ENCODE assay signal across 25 cellular contexts in the genomic region with DNA sequence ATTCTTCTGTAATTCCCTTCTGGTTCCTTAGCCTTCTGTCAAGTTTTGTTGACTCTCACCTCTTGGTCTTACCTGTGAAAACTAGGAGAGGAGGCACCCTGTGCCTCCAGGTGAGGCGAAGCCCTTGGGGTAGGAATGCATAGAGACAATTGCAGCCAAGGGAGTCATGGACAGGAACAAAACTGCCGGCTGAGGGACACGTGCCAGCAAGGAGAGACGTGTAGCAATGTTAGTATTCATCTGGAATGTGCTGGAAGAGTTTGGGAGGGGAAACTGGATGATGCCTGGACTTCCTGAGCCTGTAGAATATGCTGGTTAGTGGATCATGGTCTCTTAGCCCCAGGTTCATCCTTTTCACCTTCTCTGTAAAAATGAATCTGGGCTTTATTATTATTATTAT. TPM values are rescaled to one million over a fixed set of nuclear protein-coding genes. Genes with fewer than 3 reads are reported as not detected.
DNase-seq lines count a peak whose midpoint lies in the region; ATAC-seq, FAIRE-seq and TF ChIP-seq lines count a peak whose summit lies in the region.
"Had no signal": no experiment of that assay in that cellular context is flagged by ENCODE, and none has a peak within 500 bp of the region (broad histone marks: within the 10 kb centered on the region; RNA-seq: fewer than 3 reads in every experiment).

No MANE protein-coding gene starts in this region.

- H3K4me1 ChIP-seq in mammary epithelial cell (ENCODE audit: insufficient read depth, low read length) (peaks cover 5% of the 10 kb centered on the region), keratinocyte (ENCODE audit: control insufficient read depth, extremely low read depth, insufficient read depth, low read length) (peaks cover 7% of the 10 kb centered on the region)
- H3K4me1 ChIP-seq: Caco-2 had no signal

- TF ChIP-seq CTCF in mammary epithelial cell (conservative IDR thresholded peaks at IDR 0.05 in 1 of 2, IDR thresholded peaks at IDR 0.05 in 1 of 2; ENCODE audit: extremely low read depth in 1 of 2, insufficient read depth in 1 of 2, low read depth in 1 of 2, low read length in 2 of 2) (no peak), keratinocyte (optimal IDR thresholded peaks at IDR 0.05 in 1 of 3, IDR thresholded peaks at IDR 0.05 in 1 of 3, conservative IDR thresholded peaks at IDR 0.05 in 1 of 3; ENCODE audit: extremely low read depth in 1 of 3, insufficient read depth in 2 of 3, low read length in 3 of 3) (no peak)

- intact Hi-C loops in mammary epithelial cell (cut with micrococcal nuclease): loop anchor here (1.0 kb wide), 1 partner anchor 63 kb away; no protein-coding TSS in a partner anchor

- no peak overlapping the region for H3K9ac ChIP-seq in mammary epithelial cell (ENCODE audit: insufficient read depth, low read length)
- no peak overlapping the region for H3K9ac ChIP-seq in keratinocyte (ENCODE audit: control insufficient read depth, extremely low read depth, insufficient read depth, low read length)
- H3K9ac ChIP-seq: BLaER1 treated with 17β-estradiol and CSF1 and Interleukin-3, amounts not matched to agents 10 nM and 100 nM had no signal

- no peak overlapping the region for H3K4me3 ChIP-seq in mammary epithelial cell (replicated peaks in 1 of 3; ENCODE audit: insufficient read depth in 1 of 3, low read depth in 2 of 3, low read length in 3 of 3)
- no peak overlapping the region for H3K4me3 ChIP-seq in keratinocyte (ENCODE audit: control insufficient read depth in 2 of 3, extremely low read depth in 1 of 3, insufficient read depth in 2 of 3, low read depth in 1 of 3, low read length in 3 of 3)
- H3K4me3 ChIP-seq: A549; BLaER1 treated with 17β-estradiol and CSF1 and Interleukin-3, amounts not matched to agents 10 nM and 100 nM had no signal

- dilution Hi-C loops in mammary epithelial cell (cut with HindIII; ENCODE audit: low sequenced_read_pairs) (loop anchor here (5.0 kb wide), 1 partner anchor 41 kb away; no protein-coding TSS in a partner anchor), keratinocyte (cut with MboI; ENCODE audit: extremely low pct_ligation_motif_present, low sequenced_read_pairs) (no loop called here)

- no peak overlapping the region for H3K4me2 ChIP-seq in mammary epithelial cell (ENCODE audit: insufficient read depth, low read depth, low read length)
- H3K4me2 ChIP-seq in keratinocyte (ENCODE audit: control insufficient read depth, extremely low read depth, insufficient read depth, low read depth, low read length): no peak overlapping the region
- H3K4me2 ChIP-seq: A549; BLaER1 treated with 17β-estradiol and CSF1 and Interleukin-3, amounts not matched to agents 10 nM and 100 nM had no signal

- H3K79me2 ChIP-seq in mammary epithelial cell (ENCODE audit: insufficient read depth, low read length): no peaks in the 10 kb centered on the region
- no peaks in the 10 kb centered on the region for H3K79me2 ChIP-seq in keratinocyte (ENCODE audit: control insufficient read depth, insufficient read depth, low read length)

- in situ Hi-C loops in mammary epithelial cell (cut with MboI; ENCODE audit: low sequenced_read_pairs in 2 of 2): no loop called here

- H4K20me1 ChIP-seq in mammary epithelial cell (ENCODE audit: insufficient read depth, low read length) (no peaks in the 10 kb centered on the region), keratinocyte (ENCODE audit: control insufficient read depth, extremely low read depth, insufficient read depth, low read length) (no peaks in the 10 kb centered on the region)
- H4K20me1 ChIP-seq: BLaER1 treated with 17β-estradiol and CSF1 and Interleukin-3, amounts not matched to agents 10 nM and 100 nM had no signal

- H3K9me1 ChIP-seq in keratinocyte (ENCODE audit: control insufficient read depth, extremely low read depth, insufficient read depth, low read length): no peaks in the 10 kb centered on the region

- H2AFZ ChIP-seq in mammary epithelial cell (ENCODE audit: low read depth, low read length) (no peak overlapping the region), keratinocyte (ENCODE audit: control insufficient read depth, low read length) (no peak overlapping the region)

- peaks cover 3% of the 10 kb centered on the region for H3K27me3 ChIP-seq in mammary epithelial cell (ENCODE audit: insufficient read depth, low read length)
- peaks cover 7% of the 10 kb centered on the region for H3K27me3 ChIP-seq in keratinocyte (ENCODE audit: control insufficient read depth, extremely low read depth, insufficient read depth, low read length)

- H3K36me3 ChIP-seq in mammary epithelial cell (ENCODE audit: insufficient read depth, low read length) (no peaks in the 10 kb centered on the region), keratinocyte (ENCODE audit: control insufficient read depth in 2 of 2, extremely low read depth in 1 of 2, insufficient read depth in 2 of 2, low read length in 2 of 2) (no peaks in the 10 kb centered on the region)
- H3K36me3 ChIP-seq: BLaER1 treated with 17β-estradiol and CSF1 and Interleukin-3, amounts not matched to agents 10 nM and 100 nM had no signal

- WGBS in mammary epithelial cell (ENCODE audit: low coverage, missing lambda C conversion rate): 0% methylated on average over 4 of the region's 4 CpGs

- H3K27ac ChIP-seq in mammary epithelial cell (ENCODE audit: insufficient read depth, low read depth, low read length) (no peak overlapping the region), keratinocyte (ENCODE audit: control insufficient read depth, insufficient read depth, low read length) (no peak overlapping the region)
- H3K27ac ChIP-seq: A549; BLaER1 treated with 17β-estradiol and CSF1 and Interleukin-3, amounts not matched to agents 10 nM and 100 nM had no signal

- CTCF ChIA-PET in mammary epithelial cell (lab: Charles Lee; ENCODE audit: low non-redundant PET): no interaction called here

- ATAC-seq in HG03521 (IDR thresholded peaks at IDR 0.05; ENCODE audit: unreplicated experiment): no peak
- ATAC-seq in HG03457 (IDR thresholded peaks at IDR 0.05; ENCODE audit: unreplicated experiment): no peak
- ATAC-seq: A549 had no signal

- no TSS peak for BruUV-seq in mammary epithelial cell (replicated peaks; lab: Mats Ljungman, UMichigan)

- no peaks in the 10 kb centered on the region for H3K9me3 ChIP-seq in mammary epithelial cell (replicated peaks; ENCODE audit: insufficient read depth, low read length)
- H3K9me3 ChIP-seq in keratinocyte (ENCODE audit: control insufficient read depth, low read depth, low read length): no peaks in the 10 kb centered on the region
- H3K9me3 ChIP-seq: A549, Caco-2 had no signal

- DNase-seq in EH (ENCODE audit: low read depth) (peak; percentile 47), NCI-H226 (peak; percentile 19), mammary epithelial cell (peak; percentile 48), keratinocyte (ENCODE audit: low read depth, low spot score) (no peak), putamen (ENCODE audit: low spot score) (no peak)
- no peak for DNase-seq in stimulated activated CD4-positive, alpha-beta T cell treated with anti-CD3 and anti-CD28 coated beads, Interleukin-4, amount 100 ng/mL, for 1 hour
- DNase-seq: Caco-2; CD4-positive, alpha-beta memory T cell; GDM1; H9; HFFc6; NCI-H1417; NCI-H1694 treated with DMSO at 0.1 percent for 48 hours; NCI-H2081 treated with DMSO at 0.1 percent for 48 hours; NCI-H2171 treated with DMSO at 0.1 percent for 48 hours; NCI-H446; NCI-H526; OCI-M1; SHP77 had no signal

- FAIRE-seq in keratinocyte (lab: Jason Lieb, UNC): peak; percentile 46
- FAIRE-seq: A549, GM19239, RCC 7860 had no signal

RNA-seq across cellular contexts. Expression of a gene that starts 3.9 kb away (rescaled TPM):
- 10 to 100 TPM in 1 of 2 donors, 1 to 10 TPM in 1; 4.0 to 13.3 TPM for total RNA-seq in mammary epithelial cell
- 1.1 TPM for polyA plus RNA-seq in mammary epithelial cell
- not detected for polyA minus RNA-seq in mammary epithelial cell
- polyA plus RNA-seq in keratinocyte: 2.3 to 4.0 TPM (median 3.4 TPM) in 3 replicates
- 2.6 TPM for polyA plus RNA-seq in keratinocyte (2011; ENCODE audit: low read depth)
- polyA plus RNA-seq in keratinocyte (2011; cell fraction: cytosol; rRNA removed): 2.4 and 3.2 TPM in 2 replicates
- polyA plus RNA-seq in keratinocyte (2011; cell fraction: nucleus; rRNA removed): 9.5 and 11.3 TPM in 2 replicates
- 2.9 and 4.9 TPM in 2 replicates for polyA plus RNA-seq in keratinocyte (2012; ENCODE audit: low replicate concordance)
- polyA minus RNA-seq in keratinocyte: 3.2 to 8.2 TPM (median 3.8 TPM) in 3 replicates
- 2.1 TPM for polyA minus RNA-seq in keratinocyte (2011; cell fraction: cytosol; rRNA and poly(A)+ RNA removed)
- polyA minus RNA-seq in keratinocyte (2011; cell fraction: nucleus; rRNA and poly(A)+ RNA removed): 11.4 and 26.2 TPM in 2 replicates

Comparison
In these comparisons a context has a peak if more than half of its experiments do, and no peak if none do; other contexts are left out.
1. DNase-seq: peak in EH (single experiment), NCI-H226 (single experiment) and mammary epithelial cell (single experiment); none in keratinocyte (single experiment), stimulated activated CD4-positive, alpha-beta T cell treated with anti-CD3 and anti-CD28 coated beads, Interleukin-4, amount 100 ng/mL, for 1 hour (single experiment) and putamen (single experiment).